In the genomic region with DNA sequence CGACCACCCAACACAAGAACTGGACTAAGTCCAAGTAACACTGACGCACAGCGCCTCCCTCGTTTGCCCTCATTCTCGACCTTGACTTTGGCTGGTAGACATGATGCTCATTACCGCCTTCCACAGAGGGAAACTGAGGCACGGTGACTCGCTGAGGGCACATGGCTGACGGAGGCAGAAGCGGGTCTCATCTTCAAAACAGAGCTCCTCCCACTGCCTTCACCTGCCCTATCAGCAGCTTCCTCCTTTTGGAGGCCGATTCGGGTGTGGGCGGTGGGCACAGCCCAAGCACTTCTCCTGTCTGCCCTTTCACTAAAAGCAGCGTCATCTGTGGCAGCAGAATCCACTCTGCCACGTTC, we compare ENCODE assay signal across 9 cellular contexts. TPM values are rescaled to one million over a fixed set of nuclear protein-coding genes. Genes with fewer than 3 reads are reported as not detected.
DNase-seq lines count a peak whose midpoint lies in the region; ATAC-seq and TF ChIP-seq lines count a peak whose summit lies in the region.
"Had no signal": no experiment of that assay in that cellular context is flagged by ENCODE, and none has a peak within 500 bp of the region (broad histone marks: within the 10 kb centered on the region; RNA-seq: fewer than 3 reads in every experiment).

No MANE protein-coding gene starts in this region.

- no peaks in the 10 kb centered on the region for H3K36me3 ChIP-seq in A673 (ENCODE audit: insufficient read depth, low read length, poor library complexity, severe bottlenecking)
- H3K36me3 ChIP-seq in H7 (replicated peaks; ENCODE audit: control insufficient read depth, insufficient read depth, low read length) = no peaks in the 10 kb centered on the region
- H3K36me3 ChIP-seq in naive thymus-derived CD4-positive, alpha-beta T cell (ENCODE audit: control insufficient read depth in 2 of 3, insufficient read depth in 3 of 3, low read length in 3 of 3) = peaks cover 0 to 3% (median 0%) of the 10 kb centered on the region in 3 experiments

- peaks cover 3% of the 10 kb centered on the region for H3K27me3 Mint-ChIP-seq in activated T-cell treated with anti-CD3 and anti-CD28 coated beads, Interleukin-2, amount 50 U/mL, for 4 hours (ENCODE audit: low read depth)
- H3K27me3 Mint-ChIP-seq in naive thymus-derived CD4-positive, alpha-beta T cell = peaks cover 0 to 32% (median 0%) of the 10 kb centered on the region in 5 donors

- no peak overlapping the region for H3K27ac ChIP-seq in A673 (ENCODE audit: low read depth, low read length, poor library complexity, severe bottlenecking)
- no peak overlapping the region for H3K27ac ChIP-seq in naive thymus-derived CD4-positive, alpha-beta T cell (ENCODE audit: low read depth, low read length)

- H3K36me3 Mint-ChIP-seq in activated T-cell treated with anti-CD3 and anti-CD28 coated beads, Interleukin-2, amount 50 U/mL, for 4 hours (ENCODE audit: insufficient read depth) = no peaks in the 10 kb centered on the region
- H3K36me3 Mint-ChIP-seq in naive thymus-derived CD4-positive, alpha-beta T cell = peaks cover 0 to 5% (median 0%) of the 10 kb centered on the region in 5 donors

- intact Hi-C loops in A673 (cut with micrococcal nuclease; ENCODE audit: unreplicated experiment) = no loop called here
- intact Hi-C loops in naive thymus-derived CD4-positive, alpha-beta T cell (cut with micrococcal nuclease) = loop anchor here in 1 of 2 donors (10.0 kb wide), 1 partner anchor 180 kb away; the partner anchor contains the start of genes NDUFS8 and TCIRG1
- intact Hi-C loops in cardiac septum (cut with DNase I) = no loop called here

- no peaks in the 10 kb centered on the region for H3K9me3 ChIP-seq in A673 (ENCODE audit: low read depth, low read length, poor library complexity, severe bottlenecking)
- no peaks in the 10 kb centered on the region for H3K9me3 ChIP-seq in naive thymus-derived CD4-positive, alpha-beta T cell (ENCODE audit: control insufficient read depth in 2 of 3, low read length in 3 of 3)

- H3K27ac Mint-ChIP-seq in naive thymus-derived CD4-positive, alpha-beta T cell = peak overlapping the region; percentile 68 to 92 (median 85)

- no peak overlapping the region for H3K4me3 ChIP-seq in A673 (ENCODE audit: low read depth, low read length, poor library complexity, severe bottlenecking)
- no peak overlapping the region for H3K4me3 ChIP-seq in H7 (ENCODE audit: insufficient read depth, low read depth, low read length)
- H3K4me3 ChIP-seq in naive thymus-derived CD4-positive, alpha-beta T cell (ENCODE audit: low read length) = no peak overlapping the region

- TF ChIP-seq CTCF in A673 (conservative IDR thresholded peaks at IDR 0.05; ENCODE audit: low read depth, low read length) = no peak

- H3K4me3 Mint-ChIP-seq in activated T-cell treated with anti-CD3 and anti-CD28 coated beads, Interleukin-2, amount 50 U/mL, for 4 hours = peak overlapping the region; percentile 78
- H3K4me3 Mint-ChIP-seq in naive thymus-derived CD4-positive, alpha-beta T cell = peak overlapping the region; percentile 69 to 98 (median 82)

- DNase-seq in A673 (ENCODE audit: low spot score) (peak; percentile 40), H7 (peak; percentile 48), cardiac septum (ENCODE audit: low spot score) (no peak), NCI-H1105 treated with DMSO at 0.1 percent for 48 hours (lab: John Stamatoyannopoulos, UW) (no peak)
- DNase-seq in activated T-cell treated with anti-CD3 and anti-CD28 coated beads, Interleukin-2, amount 50 U/mL, for 4 hours = peak; percentile 47
- peak in 2 of 9 donors; percentile 10 to 47 for DNase-seq in naive thymus-derived CD4-positive, alpha-beta T cell
- DNase-seq: activated gamma-delta T cell treated with Interleukin-2 at 50 U/mL for 16 hours had no signal

- H3K4me1 ChIP-seq in A673 (ENCODE audit: insufficient read depth, low read length, poor library complexity, severe bottlenecking) = peaks cover 23% of the 10 kb centered on the region
- peaks cover 15 to 18% of the 10 kb centered on the region in 2 donors for H3K4me1 ChIP-seq in naive thymus-derived CD4-positive, alpha-beta T cell (ENCODE audit: control insufficient read depth in 2 of 2, insufficient read depth in 2 of 2, low read length in 2 of 2)

- CTCF ChIA-PET in A673 (lab: Charles Lee) = no interaction called here
- CTCF ChIA-PET in naive thymus-derived CD4-positive, alpha-beta T cell (lab: Charles Lee) = no interaction called here

- POLR2A ChIA-PET in A673 (lab: Charles Lee; ENCODE audit: low non-redundant PET) = no interaction called here
- POLR2A ChIA-PET in naive thymus-derived CD4-positive, alpha-beta T cell (lab: Charles Lee) = no interaction called here

- H3K27me3 ChIP-seq in A673 (replicated peaks; ENCODE audit: insufficient read depth, low read depth, low read length, poor library complexity) = no peaks in the 10 kb centered on the region
- peaks cover 11% of the 10 kb centered on the region for H3K27me3 ChIP-seq in H7 (ENCODE audit: control insufficient read depth, insufficient read depth, low read length)
- H3K27me3 ChIP-seq in naive thymus-derived CD4-positive, alpha-beta T cell (ENCODE audit: control insufficient read depth in 2 of 2, insufficient read depth in 2 of 2, low read length in 2 of 2) = no peaks in the 10 kb centered on the region

- H3K9me3 Mint-ChIP-seq in activated T-cell treated with anti-CD3 and anti-CD28 coated beads, Interleukin-2, amount 50 U/mL, for 4 hours = no peaks in the 10 kb centered on the region
- peaks cover 0 to 22% (median 0%) of the 10 kb centered on the region in 11 donors for H3K9me3 Mint-ChIP-seq in naive thymus-derived CD4-positive, alpha-beta T cell

- BruUV-seq in A673 (replicated peaks; lab: Mats Ljungman, UMichigan) = no TSS peak

- H3K4me1 Mint-ChIP-seq in activated T-cell treated with anti-CD3 and anti-CD28 coated beads, Interleukin-2, amount 50 U/mL, for 4 hours (ENCODE audit: low read depth) = peaks cover 32% of the 10 kb centered on the region
- H3K4me1 Mint-ChIP-seq in naive thymus-derived CD4-positive, alpha-beta T cell = peaks cover 26 to 37% (median 34%) of the 10 kb centered on the region in 7 donors

- TF ChIP-seq POLR2A in GM18505 (IDR thresholded peaks at IDR 0.05; ENCODE audit: borderline replicate concordance, extremely low read depth, insufficient read depth, insufficient read length) = no peak

- ATAC-seq in activated T-cell treated with anti-CD3 and anti-CD28 coated beads, Interleukin-2, amount 50 U/mL, for 4 hours = no peak
- ATAC-seq in naive thymus-derived CD4-positive, alpha-beta T cell = no peak
- ATAC-seq in GM18505 (IDR thresholded peaks at IDR 0.05; ENCODE audit: unreplicated experiment) = no peak
- no peak for ATAC-seq in GM21367 (IDR thresholded peaks at IDR 0.05; ENCODE audit: unreplicated experiment)

RNA-seq across cellular contexts. Expression of gene KMT5B, which starts 2.0 kb away (rescaled TPM):
- total RNA-seq in A673 (2021) (35.1 and 35.4 TPM in 2 replicates), cardiac septum (37.7 TPM)
- total RNA-seq in H7 (2014; rRNA removed; shearing (Covaris generic)) = 17.5 and 22.8 TPM in 2 replicates
- total RNA-seq in activated T-cell treated with anti-CD3 and anti-CD28 coated beads, Interleukin-2, amount 50 U/mL, for 4 hours = 10 to 100 TPM; 23.5 to 30.0 (median 25.7) TPM
- 10 to 100 TPM; 32.7 to 68.2 (median 43.8) TPM for total RNA-seq in naive thymus-derived CD4-positive, alpha-beta T cell
- 10 to 100 TPM; 42.2 to 58.6 TPM for polyA plus RNA-seq in naive thymus-derived CD4-positive, alpha-beta T cell

RNA-seq across cellular contexts. Expression of gene C11orf24, which starts 56.7 kb away (rescaled TPM):
- total RNA-seq in A673 (2021) (48.1 and 52.3 TPM in 2 replicates), cardiac septum (45.2 TPM)
- total RNA-seq in H7 (2014; rRNA removed; shearing (Covaris generic)) = 38.4 and 47.0 TPM in 2 replicates
- total RNA-seq in activated T-cell treated with anti-CD3 and anti-CD28 coated beads, Interleukin-2, amount 50 U/mL, for 4 hours = 10 to 100 TPM; 46.8 to 49.2 (median 47.3) TPM
- total RNA-seq in naive thymus-derived CD4-positive, alpha-beta T cell = 10 to 100 TPM in 4 of 5 experiments, 1 to 10 TPM in 1; 9.5 to 20.0 (median 15.4) TPM
- 10 to 100 TPM in 1 of 2 donors, 1 to 10 TPM in 1; 5.7 to 11.5 TPM for polyA plus RNA-seq in naive thymus-derived CD4-positive, alpha-beta T cell

Comparison
In these comparisons a context has a peak if more than half of its experiments do, and no peak if none do; other contexts are left out.
1. DNase-seq: peak in A673 (single experiment), H7 (single experiment) and activated T-cell treated with anti-CD3 and anti-CD28 coated beads, Interleukin-2, amount 50 U/mL, for 4 hours (single experiment); none in cardiac septum (single experiment) and NCI-H1105 treated with DMSO at 0.1 percent for 48 hours (single experiment).